ENCODE assay signal across 8 cellular contexts in the genomic region with DNA sequence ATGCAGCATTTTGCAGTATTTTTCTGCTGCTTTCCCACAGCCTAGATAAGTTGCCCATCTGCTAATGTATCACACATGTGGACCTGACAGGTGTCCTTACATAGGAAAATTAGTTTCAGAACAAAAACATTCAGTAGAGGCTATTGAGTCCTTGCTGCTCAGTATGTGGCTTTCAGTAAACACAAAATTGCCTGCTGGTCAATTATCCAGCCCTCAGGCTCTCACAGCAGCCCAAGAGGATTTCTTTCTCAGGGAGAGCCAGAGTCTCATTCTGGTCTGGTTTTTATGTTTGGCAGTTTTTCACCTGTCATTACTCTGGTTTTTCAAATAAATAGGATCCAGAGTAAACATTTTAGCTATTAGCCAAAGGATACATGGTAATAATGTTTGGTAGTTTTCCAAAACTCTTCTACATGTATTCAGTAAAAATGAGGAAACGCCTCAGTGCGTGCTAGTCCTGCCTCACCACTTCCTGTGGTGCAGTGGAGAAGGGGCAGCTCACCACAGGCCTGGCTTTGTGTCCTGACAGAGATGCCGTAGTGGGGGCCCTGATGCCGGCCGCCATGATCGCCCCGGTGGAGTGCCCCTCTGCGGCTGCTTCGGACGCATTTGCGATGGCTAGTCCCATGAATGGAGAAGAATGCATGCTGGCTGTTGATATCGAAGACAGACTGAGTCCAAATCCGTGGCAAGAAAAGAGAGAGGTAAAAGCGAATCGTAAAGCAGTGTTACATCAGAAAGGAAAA.
A peak's percentile ranks its signal among the peaks of the same experiment; 100 is the strongest.
DNase-seq lines count a peak whose midpoint lies in the region; TF ChIP-seq lines count a peak whose summit lies in the region.
"Not testable (repeated sequence)": the region's sequence is repeated elsewhere in the genome, so short reads cannot be mapped to it uniquely, and the experiment has no call there.

No MANE protein-coding gene starts in this region.

- DNase-seq in AG10803 (ENCODE audit: low read depth) (peak; percentile 19), HL-60 (ENCODE audit: low read depth in 1 of 2, low spot score in 1 of 2) (peak; percentile 43 to 95), NCI-H2227 (lab: John Stamatoyannopoulos, UW; ENCODE audit: unreplicated experiment) (peak; percentile 53), UCSD-AML1 (lab: John Stamatoyannopoulos, UW; ENCODE audit: unreplicated experiment) (peak; percentile 83), left ventricle myocardium inferior (peak; percentile 26)
- DNase-seq in activated naive CD4-positive, alpha-beta T cell treated with anti-CD3 and anti-CD28 coated beads, Interleukin-2, amount 50 U/mL, for 16 hours = peak; percentile 41
- DNase-seq in stimulated activated CD4-positive, alpha-beta T cell treated with anti-CD3 and anti-CD28 coated beads, Interleukin-12 subunit alpha, Interleukin-12 subunit beta, amount 100 ng/mL, for 24 hours (ENCODE audit: low read depth in 2 of 2) = peak; percentile 15 to 20

- H3K27me3 ChIP-seq in HL-60 (ENCODE audit: insufficient read depth, poor library complexity, severe bottlenecking); left ventricle myocardium inferior (ENCODE audit: low read depth): not testable (repeated sequence)

- not testable (repeated sequence) for TF ChIP-seq CTCF in AG10803 (conservative IDR thresholded peaks at IDR 0.05; ENCODE audit: low read length); HL-60 (IDR thresholded peaks at IDR 0.05; ENCODE audit: insufficient read depth, low read length); left ventricle myocardium inferior (IDR thresholded peaks at IDR 0.05; ENCODE audit: borderline replicate concordance)

- peak overlapping the region; percentile 90 for H3K27ac ChIP-seq in HL-60 (replicated peaks)
- not testable (repeated sequence) for H3K27ac ChIP-seq in left ventricle myocardium inferior (replicated peaks)

- H3K4me1 ChIP-seq in left ventricle myocardium inferior = not testable (repeated sequence)

- H3K9me3 ChIP-seq in left ventricle myocardium inferior (replicated peaks) = not testable (repeated sequence)

- peak overlapping the region; percentile 17; the same call in 1 of the 2 replicates for H3K4me3 ChIP-seq in AG10803 (ENCODE audit: low read length)
- H3K4me3 ChIP-seq in HL-60 (replicated peaks; ENCODE audit: insufficient read depth, low read length) = peak overlapping the region; percentile 72
- H3K4me3 ChIP-seq in left ventricle myocardium inferior = peak overlapping the region; percentile 49

- intact Hi-C loops in left ventricle myocardium inferior (cut with micrococcal nuclease) = not testable (repeated sequence)

- TF ChIP-seq POLR2A in GM19193 (IDR thresholded peaks at IDR 0.05; ENCODE audit: extremely low read depth, insufficient read depth, insufficient read length) = peak; percentile 44

- not testable (repeated sequence) for H3K36me3 ChIP-seq in left ventricle myocardium inferior

Comparison
In these comparisons a context has a peak if more than half of its experiments do, and no peak if none do; other contexts are left out.
1. DNase-seq: peak in every context shown above with its lines; median percentile 83 in UCSD-AML1; 69 in HL-60; 53 in NCI-H2227; 41 in activated naive CD4-positive, alpha-beta T cell treated with anti-CD3 and anti-CD28 coated beads, Interleukin-2, amount 50 U/mL, for 16 hours; 26 in left ventricle myocardium inferior; 19 in AG10803; 18 in stimulated activated CD4-positive, alpha-beta T cell treated with anti-CD3 and anti-CD28 coated beads, Interleukin-12 subunit alpha, Interleukin-12 subunit beta, amount 100 ng/mL, for 24 hours.
2. H3K4me3 ChIP-seq: peak in every context shown above with its lines; median percentile 72 in HL-60; 49 in left ventricle myocardium inferior; 17 in AG10803.